1 cellular context compared by ENCODE assay signal in genomic region chr9:98009437-98009836, GRCh38.
TF ChIP-seq lines count a peak whose summit lies in the region.

No MANE protein-coding gene starts in this region.

TF ChIP-seq in GM12878, 131 proteins besides CTCF, POLR2A, EP300 and RAD21:
- TF ChIP-seq ATF2 (IDR thresholded peaks at IDR 0.05; ENCODE audit: low read length) (no peak), EZH2 (IDR thresholded peaks at IDR 0.05; ENCODE audit: borderline replicate concordance, control insufficient read depth, low read depth, low read length) (no peak), CHD2 (IDR thresholded peaks at IDR 0.05; ENCODE audit: borderline replicate concordance, low read depth, low read length) (no peak), TCF3 (IDR thresholded peaks at IDR 0.05; ENCODE audit: borderline replicate concordance, insufficient read depth, low read depth, low read length) (no peak), LARP7 (IDR thresholded peaks at IDR 0.05) (no peak), IRF5 (IDR thresholded peaks at IDR 0.05; ENCODE audit: borderline replicate concordance) (no peak), MEF2A (IDR thresholded peaks at IDR 0.05; ENCODE audit: insufficient read depth, low read depth, low read length) (no peak), ZNF622 (IDR thresholded peaks at IDR 0.05) (no peak), E4F1 (IDR thresholded peaks at IDR 0.05; ENCODE audit: borderline replicate concordance, partially characterized antibody) (no peak), ZBTB11 (CRISPR knock-in tag; IDR thresholded peaks at IDR 0.05) (no peak), RELB (IDR thresholded peaks at IDR 0.05; ENCODE audit: low read depth) (no peak), CREB1 (IDR thresholded peaks at IDR 0.05; ENCODE audit: low read depth) (no peak)
